In genomic region chr2:67240507-67240906, GRCh38 we compare ENCODE assay signal across 26 cellular contexts.
DNase-seq lines count a peak whose midpoint lies in the region; TF ChIP-seq lines count a peak whose summit lies in the region.
"Had no signal": no experiment of that assay in that cellular context is flagged by ENCODE, and none has a peak within 500 bp of the region (broad histone marks: within the 10 kb centered on the region; RNA-seq: fewer than 3 reads in every experiment).

No MANE protein-coding gene starts in this region.

- CTCF ChIA-PET in mammary epithelial cell (lab: Charles Lee; ENCODE audit: low non-redundant PET) = interaction anchor here (0.7 kb wide), 1 partner anchor 410 kb away, joined by 4 read pairs; no protein-coding TSS in a partner anchor

- intact Hi-C loops in mammary epithelial cell (cut with micrococcal nuclease) = no loop called here

- whole genome bisulfite sequencing in mammary epithelial cell (ENCODE audit: low coverage, missing lambda C conversion rate) = 96% methylated on average over 2 of the region's 2 CpGs

- H3K9me3 ChIP-seq in mammary epithelial cell (replicated peaks; ENCODE audit: insufficient read depth, low read length) = no peaks in the 10 kb centered on the region
- H3K9me3 ChIP-seq: adrenal gland, neutrophil, tibial nerve had no signal

- no peaks in the 10 kb centered on the region for H3K4me1 ChIP-seq in mammary epithelial cell (ENCODE audit: insufficient read depth, low read length)
- H3K4me1 ChIP-seq: adrenal gland, tibial nerve had no signal

- H3K79me2 ChIP-seq in mammary epithelial cell (ENCODE audit: insufficient read depth, low read length) = no peaks in the 10 kb centered on the region

- H2AFZ ChIP-seq in mammary epithelial cell (ENCODE audit: low read depth, low read length) = no peak overlapping the region

- H3K27me3 ChIP-seq in mammary epithelial cell (ENCODE audit: insufficient read depth, low read length) = no peaks in the 10 kb centered on the region
- H3K27me3 ChIP-seq: adrenal gland, neutrophil, tibial nerve had no signal

- no peak overlapping the region for H3K4me3 ChIP-seq in mammary epithelial cell (replicated peaks in 1 of 3; ENCODE audit: insufficient read depth in 1 of 3, low read depth in 2 of 3, low read length in 3 of 3)
- H3K4me3 ChIP-seq: adrenal gland, tibial nerve had no signal

- no peak overlapping the region for H3K4me2 ChIP-seq in mammary epithelial cell (ENCODE audit: insufficient read depth, low read depth, low read length)

- H3K9ac ChIP-seq in mammary epithelial cell (ENCODE audit: insufficient read depth, low read length) = no peak overlapping the region

- H3K27ac ChIP-seq in mammary epithelial cell (ENCODE audit: insufficient read depth, low read depth, low read length) = no peak overlapping the region
- H3K27ac ChIP-seq: adrenal gland, C4-2B, HL-60, neutrophil, RWPE1, tibial nerve, WERI-Rb-1 had no signal

- TF ChIP-seq CTCF in mammary epithelial cell (conservative IDR thresholded peaks at IDR 0.05 in 1 of 2, IDR thresholded peaks at IDR 0.05 in 1 of 2; ENCODE audit: extremely low read depth in 1 of 2, insufficient read depth in 1 of 2, low read depth in 1 of 2, low read length in 2 of 2) = no peak

- BruUV-seq in mammary epithelial cell (replicated peaks; lab: Mats Ljungman, UMichigan) = no TSS peak

- H4K20me1 ChIP-seq in mammary epithelial cell (ENCODE audit: insufficient read depth, low read length) = no peaks in the 10 kb centered on the region

- no peaks in the 10 kb centered on the region for H3K36me3 ChIP-seq in mammary epithelial cell (ENCODE audit: insufficient read depth, low read length)
- H3K36me3 ChIP-seq: adrenal gland, neutrophil, tibial nerve, WERI-Rb-1 had no signal

- DNase-seq in EH (ENCODE audit: low read depth) (peak; percentile 52), HuH-7 (ENCODE audit: low spot score) (peak; percentile 4), mammary epithelial cell (peak; percentile 64), kidney tubule cell (ENCODE audit: low spot score) (peak; percentile 43), NCI-H146 treated with DMSO at 0.1 percent for 48 hours (lab: John Stamatoyannopoulos, UW; ENCODE audit: unreplicated experiment) (no peak), HPDE6-E6E7 (ENCODE audit: extremely low spot score) (no peak), NCI-H446 treated with DMSO at 0.1 percent for 48 hours (lab: John Stamatoyannopoulos, UW) (no peak)
- DNase-seq: activated CD4-positive, alpha-beta T cell treated with anti-CD3 and anti-CD28 coated beads for 4 hours; activated CD8-positive, alpha-beta T cell treated with anti-CD3 and anti-CD28 coated beads, Interleukin-2, amount 10 ng/mL, durations not matched to agents 7 days and 5 days; activated naive CD4-positive, alpha-beta T cell treated with anti-CD3 and anti-CD28 coated beads, Interleukin-2, amount 10 ng/mL, durations not matched to agents 7 days and 5 days; adrenal gland; COR-L47; GF-D8; kidney; naive B cell; NCI-H146; NCI-H2107; NCI-H446; NCI-H774; stimulated activated CD4-positive, alpha-beta T cell treated with anti-CD3 and anti-CD28 coated beads, Interleukin-4, amount 100 ng/mL, for 24 hours; WERI-Rb-1 had no signal

- dilution Hi-C loops in mammary epithelial cell (cut with HindIII; ENCODE audit: low sequenced_read_pairs) = no loop called here

- in situ Hi-C loops in mammary epithelial cell (cut with MboI; ENCODE audit: low sequenced_read_pairs in 2 of 2) = no loop called here

Comparison
In these comparisons a context has a peak if more than half of its experiments do, and no peak if none do; other contexts are left out.
1. DNase-seq: peak in EH (single experiment), HuH-7 (single experiment), mammary epithelial cell (single experiment) and kidney tubule cell (single experiment); none in NCI-H146 treated with DMSO at 0.1 percent for 48 hours (single experiment), HPDE6-E6E7 (single experiment) and NCI-H446 treated with DMSO at 0.1 percent for 48 hours (single experiment).